Comparison of ENCODE assay signal across 8 cellular contexts in the genomic region with DNA sequence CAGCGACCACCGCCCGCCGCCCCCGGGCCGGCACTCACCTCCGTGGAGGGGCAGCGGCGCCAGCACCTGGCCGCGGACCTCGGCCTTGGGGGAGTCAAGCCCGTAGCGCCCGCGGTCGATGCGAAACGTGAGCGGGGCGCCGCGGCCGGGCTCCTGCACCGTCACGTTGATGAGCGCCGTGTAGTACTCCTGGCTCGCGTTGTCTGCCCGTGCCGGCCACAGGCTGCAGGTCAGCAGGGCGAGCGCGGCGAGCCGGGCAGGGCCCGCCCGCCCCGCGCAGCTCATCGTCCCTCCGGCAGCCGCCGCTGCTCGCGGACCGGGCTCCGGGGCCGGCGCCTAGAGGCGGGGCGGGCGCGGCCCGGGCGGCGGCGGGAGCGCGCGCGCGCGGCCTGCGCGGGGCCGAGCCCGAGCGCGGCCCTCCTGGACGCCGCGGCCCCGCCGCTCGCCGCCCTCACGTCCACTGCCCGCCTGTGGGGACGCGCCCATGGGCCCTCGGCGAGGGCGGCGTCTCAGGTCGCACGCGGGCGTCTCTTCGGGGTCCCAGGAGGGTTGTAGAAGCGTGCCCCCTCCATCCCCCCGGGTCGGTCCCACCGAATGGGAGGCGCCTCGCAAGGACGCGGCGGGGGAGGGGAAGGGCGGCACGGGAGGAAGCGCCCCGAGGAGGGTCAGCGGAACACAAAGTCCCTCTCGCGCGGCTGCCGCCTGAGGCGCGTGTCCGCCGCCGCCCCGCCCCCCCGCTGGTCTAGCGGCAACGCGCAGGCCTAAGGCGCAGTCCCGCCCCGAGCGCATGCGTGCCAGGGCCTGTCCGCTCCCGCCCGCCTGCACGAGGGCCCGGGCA. TPM values are rescaled to one million over a fixed set of nuclear protein-coding genes. Genes with fewer than 3 reads are reported as not detected.
DNase-seq lines count a peak whose midpoint lies in the region; ATAC-seq and TF ChIP-seq lines count a peak whose summit lies in the region.

A gene with protein sequence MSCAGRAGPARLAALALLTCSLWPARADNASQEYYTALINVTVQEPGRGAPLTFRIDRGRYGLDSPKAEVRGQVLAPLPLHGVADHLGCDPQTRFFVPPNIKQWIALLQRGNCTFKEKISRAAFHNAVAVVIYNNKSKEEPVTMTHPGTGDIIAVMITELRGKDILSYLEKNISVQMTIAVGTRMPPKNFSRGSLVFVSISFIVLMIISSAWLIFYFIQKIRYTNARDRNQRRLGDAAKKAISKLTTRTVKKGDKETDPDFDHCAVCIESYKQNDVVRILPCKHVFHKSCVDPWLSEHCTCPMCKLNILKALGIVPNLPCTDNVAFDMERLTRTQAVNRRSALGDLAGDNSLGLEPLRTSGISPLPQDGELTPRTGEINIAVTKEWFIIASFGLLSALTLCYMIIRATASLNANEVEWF (minus strand): TSS at position 342 of the 838 bp plus-strand sequence. CDS start 57 bp downstream, at position 285.

- H3K4me1 Mint-ChIP-seq in activated CD8-positive, alpha-beta T cell treated with anti-CD3 and anti-CD28 coated beads, Interleukin-2, amount 10 ng/mL, durations not matched to agents 7 days and 5 days (ENCODE audit: low read depth): peaks cover 21% of the 10 kb centered on the region

- POLR2A ChIA-PET in activated CD8-positive, alpha-beta T cell treated with anti-CD3 and anti-CD28 coated beads, Interleukin-2, amount 10 ng/mL, durations not matched to agents 7 days and 5 days (lab: Charles Lee): no interaction called here

- H3K4me3 ChIP-seq in dorsolateral prefrontal cortex (peak within 1 kb of the TSS; percentile 50 to 99 (median 94)), liver (ENCODE audit: low read depth in 1 of 3, low read length in 3 of 3) (peak within 1 kb of the TSS; percentile 81 to 93 (median 85))

- peak within 1 kb of the TSS; percentile 74 for H3K9ac ChIP-seq in liver (ENCODE audit: low read depth in 1 of 2, low read length in 2 of 2)

- H3K4me1 ChIP-seq in liver (ENCODE audit: control insufficient read depth in 4 of 4, insufficient read depth in 4 of 4, low read length in 3 of 4): peaks cover 10 to 60% (median 35%) of the 10 kb centered on the region in 4 donors

- H3K4me3 Mint-ChIP-seq in activated CD8-positive, alpha-beta T cell treated with anti-CD3 and anti-CD28 coated beads, Interleukin-2, amount 10 ng/mL, durations not matched to agents 7 days and 5 days: peak within 1 kb of the TSS; percentile 65

- TF ChIP-seq CTCF in dorsolateral prefrontal cortex (IDR thresholded peaks at IDR 0.05 in 54 of 56, conservative IDR thresholded peaks at IDR 0.05 in 2 of 56; ENCODE audit: low read depth in 1 of 56, partially characterized antibody in 56 of 56) (peak in 22 of 56 donors; percentile 3 to 40 (median 20)), liver (IDR thresholded peaks at IDR 0.05; ENCODE audit: low read depth, low read length, missing input control) (no peak)

- H3K36me3 ChIP-seq in liver (ENCODE audit: control insufficient read depth in 4 of 4, insufficient read depth in 3 of 4, low read depth in 1 of 4, low read length in 3 of 4): no peaks in the 10 kb centered on the region

- peaks cover 2% of the 10 kb centered on the region for H3K36me3 Mint-ChIP-seq in activated CD8-positive, alpha-beta T cell treated with anti-CD3 and anti-CD28 coated beads, Interleukin-2, amount 10 ng/mL, durations not matched to agents 7 days and 5 days (ENCODE audit: low read depth)

- H3K27ac ChIP-seq in dorsolateral prefrontal cortex (peak within 1 kb of the TSS; percentile 85 to 99 (median 98)), liver (ENCODE audit: low read depth in 1 of 2, low read length in 2 of 2) (peak within 1 kb of the TSS; percentile 95 to 99)

- CTCF ChIA-PET in activated CD8-positive, alpha-beta T cell treated with anti-CD3 and anti-CD28 coated beads, Interleukin-2, amount 10 ng/mL, durations not matched to agents 7 days and 5 days (lab: Charles Lee): no interaction called here

- TF ChIP-seq RAD21 in liver (IDR thresholded peaks at IDR 0.05): no peak

- DNase-seq in DMS79 treated with DMSO at 0.1 percent for 48 hours (lab: John Stamatoyannopoulos, UW): peak; percentile 34
- DNase-seq in NCI-H748 (lab: John Stamatoyannopoulos, UW; ENCODE audit: unreplicated experiment): peak; percentile 90
- peak; percentile 82 for DNase-seq in activated CD8-positive, alpha-beta T cell treated with anti-CD3 and anti-CD28 coated beads, Interleukin-2, amount 10 ng/mL, durations not matched to agents 7 days and 5 days
- DNase-seq in dorsolateral prefrontal cortex: peak; percentile 81 to 95 (median 88)
- DNase-seq in stimulated activated CD4-positive, alpha-beta T cell treated with anti-CD3 and anti-CD28 coated beads, Interleukin-2, amount 100 ng/mL, for 4 hours (ENCODE audit: low read depth): peak; percentile 75

- no peaks in the 10 kb centered on the region for H3K9me3 Mint-ChIP-seq in activated CD8-positive, alpha-beta T cell treated with anti-CD3 and anti-CD28 coated beads, Interleukin-2, amount 10 ng/mL, durations not matched to agents 7 days and 5 days (ENCODE audit: insufficient read depth)

- peak; percentile 75 for ATAC-seq in HG02885 (IDR thresholded peaks at IDR 0.05; ENCODE audit: poor library complexity, unreplicated experiment)
- peak; percentile 79 for ATAC-seq in activated CD8-positive, alpha-beta T cell treated with anti-CD3 and anti-CD28 coated beads, Interleukin-2, amount 10 ng/mL, durations not matched to agents 7 days and 5 days
- ATAC-seq in GM18861 (IDR thresholded peaks at IDR 0.05; ENCODE audit: unreplicated experiment): no peak

- peaks cover 31% of the 10 kb centered on the region for H3K27me3 Mint-ChIP-seq in activated CD8-positive, alpha-beta T cell treated with anti-CD3 and anti-CD28 coated beads, Interleukin-2, amount 10 ng/mL, durations not matched to agents 7 days and 5 days (ENCODE audit: low read depth)

- intact Hi-C loops in dorsolateral prefrontal cortex (cut with DNase I): loop anchor here (1.0 to 5.0 kb wide), 8 partner anchors 19 to 393 kb away; a partner anchor contains a TSS

- H3K27me3 ChIP-seq in dorsolateral prefrontal cortex: no peaks in the 10 kb centered on the region
- H3K27me3 ChIP-seq in liver (ENCODE audit: control insufficient read depth in 4 of 4, insufficient read depth in 4 of 4, low read length in 3 of 4): no peaks in the 10 kb centered on the region

- peak within 1 kb of the TSS; percentile 1 for H3K27ac Mint-ChIP-seq in activated CD8-positive, alpha-beta T cell treated with anti-CD3 and anti-CD28 coated beads, Interleukin-2, amount 10 ng/mL, durations not matched to agents 7 days and 5 days

- no peaks in the 10 kb centered on the region for H3K9me3 ChIP-seq in liver (ENCODE audit: control insufficient read depth in 4 of 4, low read length in 3 of 4)

- under 1% methylated on average over 129 of the region's 129 CpGs for WGBS in liver

TF ChIP-seq in liver, 16 proteins besides CTCF, POLR2A, EP300 and RAD21:
- TF ChIP-seq FOXA1 (IDR thresholded peaks at IDR 0.05): no peak
- no peak for TF ChIP-seq JUND (IDR thresholded peaks at IDR 0.05)
- no peak for TF ChIP-seq FOXA2 (IDR thresholded peaks at IDR 0.05)
- TF ChIP-seq, protein P1, sequence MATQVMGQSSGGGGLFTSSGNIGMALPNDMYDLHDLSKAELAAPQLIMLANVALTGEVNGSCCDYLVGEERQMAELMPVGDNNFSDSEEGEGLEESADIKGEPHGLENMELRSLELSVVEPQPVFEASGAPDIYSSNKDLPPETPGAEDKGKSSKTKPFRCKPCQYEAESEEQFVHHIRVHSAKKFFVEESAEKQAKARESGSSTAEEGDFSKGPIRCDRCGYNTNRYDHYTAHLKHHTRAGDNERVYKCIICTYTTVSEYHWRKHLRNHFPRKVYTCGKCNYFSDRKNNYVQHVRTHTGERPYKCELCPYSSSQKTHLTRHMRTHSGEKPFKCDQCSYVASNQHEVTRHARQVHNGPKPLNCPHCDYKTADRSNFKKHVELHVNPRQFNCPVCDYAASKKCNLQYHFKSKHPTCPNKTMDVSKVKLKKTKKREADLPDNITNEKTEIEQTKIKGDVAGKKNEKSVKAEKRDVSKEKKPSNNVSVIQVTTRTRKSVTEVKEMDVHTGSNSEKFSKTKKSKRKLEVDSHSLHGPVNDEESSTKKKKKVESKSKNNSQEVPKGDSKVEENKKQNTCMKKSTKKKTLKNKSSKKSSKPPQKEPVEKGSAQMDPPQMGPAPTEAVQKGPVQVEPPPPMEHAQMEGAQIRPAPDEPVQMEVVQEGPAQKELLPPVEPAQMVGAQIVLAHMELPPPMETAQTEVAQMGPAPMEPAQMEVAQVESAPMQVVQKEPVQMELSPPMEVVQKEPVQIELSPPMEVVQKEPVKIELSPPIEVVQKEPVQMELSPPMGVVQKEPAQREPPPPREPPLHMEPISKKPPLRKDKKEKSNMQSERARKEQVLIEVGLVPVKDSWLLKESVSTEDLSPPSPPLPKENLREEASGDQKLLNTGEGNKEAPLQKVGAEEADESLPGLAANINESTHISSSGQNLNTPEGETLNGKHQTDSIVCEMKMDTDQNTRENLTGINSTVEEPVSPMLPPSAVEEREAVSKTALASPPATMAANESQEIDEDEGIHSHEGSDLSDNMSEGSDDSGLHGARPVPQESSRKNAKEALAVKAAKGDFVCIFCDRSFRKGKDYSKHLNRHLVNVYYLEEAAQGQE (IDR thresholded peaks at IDR 0.05): peak; percentile 42
- TF ChIP-seq RXRA (IDR thresholded peaks at IDR 0.05): no peak
- no peak for TF ChIP-seq TAF1 (conservative IDR thresholded peaks at IDR 0.05)
- TF ChIP-seq, protein P2, sequence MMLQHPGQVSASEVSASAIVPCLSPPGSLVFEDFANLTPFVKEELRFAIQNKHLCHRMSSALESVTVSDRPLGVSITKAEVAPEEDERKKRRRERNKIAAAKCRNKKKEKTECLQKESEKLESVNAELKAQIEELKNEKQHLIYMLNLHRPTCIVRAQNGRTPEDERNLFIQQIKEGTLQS (IDR thresholded peaks at IDR 0.05): no peak
- TF ChIP-seq YY1 (IDR thresholded peaks at IDR 0.05): peak; percentile 57
- TF ChIP-seq, protein P3, sequence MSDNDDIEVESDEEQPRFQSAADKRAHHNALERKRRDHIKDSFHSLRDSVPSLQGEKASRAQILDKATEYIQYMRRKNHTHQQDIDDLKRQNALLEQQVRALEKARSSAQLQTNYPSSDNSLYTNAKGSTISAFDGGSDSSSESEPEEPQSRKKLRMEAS (IDR thresholded peaks at IDR 0.05): no peak
- TF ChIP-seq EGR1 (IDR thresholded peaks at IDR 0.05; ENCODE audit: low read depth in 2 of 2): no peak
- peak; percentile 57 for TF ChIP-seq SP1 (IDR thresholded peaks at IDR 0.05)
TF ChIP-seq in liver: peak in this region for 3.

RNA-seq across cellular contexts. Expression of the gene that starts here (rescaled TPM):
- 1 to 10 TPM; 4.0 to 5.5 TPM for total RNA-seq in activated CD8-positive, alpha-beta T cell treated with anti-CD3 and anti-CD28 coated beads, Interleukin-2, amount 10 ng/mL, durations not matched to agents 7 days and 5 days
- 100 to 1,000 TPM in 119 of 120 experiments, 10 to 100 TPM in 1; 95.0 to 273 (median 136) TPM for total RNA-seq in dorsolateral prefrontal cortex
- 10 to 100 TPM; 24.9 to 43.6 TPM for total RNA-seq in liver
- 10 to 100 TPM; 59.3 to 93.1 TPM for polyA plus RNA-seq in liver

Comparison
In these comparisons a context has a peak if more than half of its experiments do, and no peak if none do; other contexts are left out.
1. DNase-seq: peak in every context shown above with its lines; median percentile 90 in NCI-H748; 88 in dorsolateral prefrontal cortex; 82 in activated CD8-positive, alpha-beta T cell treated with anti-CD3 and anti-CD28 coated beads, Interleukin-2, amount 10 ng/mL, durations not matched to agents 7 days and 5 days; 75 in stimulated activated CD4-positive, alpha-beta T cell treated with anti-CD3 and anti-CD28 coated beads, Interleukin-2, amount 100 ng/mL, for 4 hours; 34 in DMS79 treated with DMSO at 0.1 percent for 48 hours.